ENCODE assay signal across 17 cellular contexts in genomic region chr9:36864491-36865410, GRCh38.
A peak's percentile ranks its signal among the peaks of the same experiment; 100 is the strongest.
DNase-seq lines count a peak whose midpoint lies in the region; ATAC-seq, FAIRE-seq and TF ChIP-seq lines count a peak whose summit lies in the region.
"Had no signal": no experiment of that assay in that cellular context is flagged by ENCODE, and none has a peak within 500 bp of the region (broad histone marks: within the 10 kb centered on the region; RNA-seq: fewer than 3 reads in every experiment).

No MANE protein-coding gene starts in this region.

- ATAC-seq in stimulated activated naive CD8-positive, alpha-beta T cell treated with anti-CD3 and anti-CD28 coated beads, Interleukin-15, amount 100 ng/mL, for 72 hours, result peak; percentile 18
- no peak for ATAC-seq in stimulated activated naive CD8-positive, alpha-beta T cell treated with anti-CD3 and anti-CD28 coated beads, Interleukin-15, Interleukin-2, amounts not matched to agents 100 U/mL and 50 U/mL, for 24 hours
- ATAC-seq in HepG2 (no peak), natural killer cell (no peak)

- no peak overlapping the region for H3K23ac ChIP-seq in mesenchymal stem cell (ENCODE audit: low read length in 2 of 2)

- no peak overlapping the region for H3K18ac ChIP-seq in mesenchymal stem cell (ENCODE audit: low read depth in 1 of 2, low read length in 2 of 2)

- no peaks in the 10 kb centered on the region for H3K36me3 Mint-ChIP-seq in natural killer cell
- H3K36me3 Mint-ChIP-seq: type B pancreatic cell had no signal

- no peak overlapping the region for H2AFZ ChIP-seq in mesenchymal stem cell (ENCODE audit: low read depth, low read length)
- H2AFZ ChIP-seq in HepG2 (ENCODE audit: low read length), result no peak overlapping the region

- no peak overlapping the region for H3K27ac ChIP-seq in mesenchymal stem cell (ENCODE audit: low read length, poor library complexity, severe bottlenecking)
- no peak overlapping the region for H3K27ac ChIP-seq in HepG2 (ENCODE audit: extremely low read length, insufficient read depth, low read length)

- no peak for TF ChIP-seq EP300 in HepG2 (IDR thresholded peaks at IDR 0.05; ENCODE audit: low read depth in 2 of 2, low read length in 2 of 2)
- no peak for TF ChIP-seq EP300 in HepG2 (CRISPR knock-in tag; IDR thresholded peaks at IDR 0.05; ENCODE audit: borderline replicate concordance)

- H3K4ac ChIP-seq in mesenchymal stem cell (ENCODE audit: low read depth in 1 of 2, low read length in 2 of 2), result no peak overlapping the region

- H2BK12ac ChIP-seq in mesenchymal stem cell (ENCODE audit: low read length in 2 of 2), result no peak overlapping the region

- no peaks in the 10 kb centered on the region for H3K79me2 ChIP-seq in HepG2 (ENCODE audit: insufficient read depth, low read length)

- H3K9me3 Mint-ChIP-seq in stimulated activated naive CD8-positive, alpha-beta T cell treated with anti-CD3 and anti-CD28 coated beads, Interleukin-15, amount 100 ng/mL, for 72 hours, result no peaks in the 10 kb centered on the region
- no peaks in the 10 kb centered on the region for H3K9me3 Mint-ChIP-seq in natural killer cell
- H3K9me3 Mint-ChIP-seq: type B pancreatic cell had no signal

- peak overlapping the region in 1 of 2 donors; percentile 31 for H3K27ac Mint-ChIP-seq in stimulated activated naive CD8-positive, alpha-beta T cell treated with anti-CD3 and anti-CD28 coated beads, Interleukin-15, amount 100 ng/mL, for 72 hours
- H3K27ac Mint-ChIP-seq in natural killer cell, result no peak overlapping the region
- H3K27ac Mint-ChIP-seq: type B pancreatic cell had no signal

- H3K9me3 ChIP-seq in mesenchymal stem cell (ENCODE audit: control insufficient read depth, low read length), result no peaks in the 10 kb centered on the region
- H3K9me3 ChIP-seq in HepG2 (ENCODE audit: low read length), result no peaks in the 10 kb centered on the region

- TF ChIP-seq CTCF in foreskin fibroblast (IDR thresholded peaks at IDR 0.05; ENCODE audit: low read depth, low read length) (no peak), HepG2 (CRISPR knock-in tag; IDR thresholded peaks at IDR 0.05) (no peak), natural killer cell (IDR thresholded peaks at IDR 0.05) (no peak)

- H2BK5ac ChIP-seq in mesenchymal stem cell (ENCODE audit: low read depth, low read length, poor library complexity, severe bottlenecking), result no peak overlapping the region

- no peaks in the 10 kb centered on the region for H4K20me1 ChIP-seq in HepG2 (ENCODE audit: insufficient read depth, low read length)

- H2BK15ac ChIP-seq in mesenchymal stem cell (ENCODE audit: low read depth, poor library complexity, severe bottlenecking), result no peak overlapping the region

- CTCF ChIA-PET in HepG2 (lab: Yijun Ruan, JAX; ENCODE audit: low intra/inter-chr PET ratio, low total read pairs), result no interaction called here

- H3K79me1 ChIP-seq in mesenchymal stem cell (replicated peaks; ENCODE audit: low read length, poor library complexity, severe bottlenecking), result no peaks in the 10 kb centered on the region

- H3K14ac ChIP-seq in mesenchymal stem cell (ENCODE audit: low read length in 2 of 2), result no peak overlapping the region

- H4K91ac ChIP-seq in mesenchymal stem cell (ENCODE audit: low read length), result peak overlapping the region; percentile 59

- intact Hi-C loops in HepG2 (cut with micrococcal nuclease; ENCODE audit: unreplicated experiment) (loop anchor here (5.0 kb wide), 1 partner anchor 553 kb away; no protein-coding TSS in a partner anchor), natural killer cell (cut with micrococcal nuclease) (no loop called here)

- POLR2A ChIA-PET in HepG2 (lab: Yijun Ruan, JAX), result no interaction called here

- no peak for FAIRE-seq in HepG2 (lab: Jason Lieb, UNC)
- FAIRE-seq: GM19239 had no signal

- H3K4me3 ChIP-seq in mesenchymal stem cell (ENCODE audit: insufficient read depth in 1 of 2, low read depth in 1 of 2, low read length in 2 of 2), result no peak overlapping the region
- H3K4me3 ChIP-seq in foreskin fibroblast (ENCODE audit: low read depth in 1 of 2, low read length in 2 of 2), result no peak overlapping the region
- H3K4me3 ChIP-seq in HepG2 (replicated peaks in 1 of 3; ENCODE audit: insufficient read depth in 1 of 3, low read depth in 2 of 3, low read length in 3 of 3), result no peak overlapping the region

- peaks cover 42% of the 10 kb centered on the region for H3K27me3 Mint-ChIP-seq in stimulated activated naive CD8-positive, alpha-beta T cell treated with anti-CD3 and anti-CD28 coated beads, Interleukin-15, amount 100 ng/mL, for 72 hours
- H3K27me3 Mint-ChIP-seq in natural killer cell (ENCODE audit: low read depth in 2 of 2), result peaks cover 10 to 18% of the 10 kb centered on the region in 2 donors

- H3K36me3 ChIP-seq in mesenchymal stem cell (ENCODE audit: control insufficient read depth in 1 of 2, insufficient read depth in 2 of 2, low read depth in 1 of 2, low read length in 2 of 2) (no peaks in the 10 kb centered on the region), HepG2 (replicated peaks in 1 of 2; ENCODE audit: control insufficient read depth in 1 of 2, insufficient read depth in 2 of 2, low read length in 2 of 2) (no peaks in the 10 kb centered on the region)

- no peak overlapping the region for H3K4me3 Mint-ChIP-seq in stimulated activated naive CD8-positive, alpha-beta T cell treated with anti-CD3 and anti-CD28 coated beads, Interleukin-15, amount 100 ng/mL, for 72 hours
- no peak overlapping the region for H3K4me3 Mint-ChIP-seq in natural killer cell
- H3K4me3 Mint-ChIP-seq: type B pancreatic cell had no signal

- no peak overlapping the region for H3K9ac ChIP-seq in mesenchymal stem cell (ENCODE audit: low read length)
- H3K9ac ChIP-seq in HepG2 (ENCODE audit: insufficient read depth, low read depth, low read length), result no peak overlapping the region

- no TSS peak for BruUV-seq in HepG2 (replicated peaks; lab: Mats Ljungman, UMichigan)

- 57% methylated on average over 20 of the region's 31 CpGs for WGBS in mesenchymal stem cell
- 66% methylated on average over 18 of the region's 31 CpGs for WGBS in HepG2 (ENCODE audit: low lambda C conversion rate)

- H3K4me2 ChIP-seq in mesenchymal stem cell (ENCODE audit: low read length, poor library complexity, severe bottlenecking) (no peak overlapping the region), HepG2 (ENCODE audit: low read depth, low read length) (no peak overlapping the region)

- no peak for TF ChIP-seq POLR2A in HepG2 (IDR thresholded peaks at IDR 0.05; ENCODE audit: insufficient read depth in 1 of 2, low read depth in 2 of 2, low read length in 2 of 2)

- peaks cover 2% of the 10 kb centered on the region for H3K4me1 ChIP-seq in mesenchymal stem cell (ENCODE audit: control insufficient read depth, insufficient read depth, low read depth, low read length)
- peaks cover 56% of the 10 kb centered on the region for H3K4me1 ChIP-seq in HepG2 (ENCODE audit: insufficient read depth, low read length)

- DNase-seq in stimulated activated naive CD8-positive, alpha-beta T cell treated with anti-CD3 and anti-CD28 coated beads, Interleukin-15, amount 100 ng/mL, for 72 hours, result no peak
- DNase-seq in stimulated activated naive CD8-positive, alpha-beta T cell treated with anti-CD3 and anti-CD28 coated beads, Interleukin-15, Interleukin-2, amounts not matched to agents 100 U/mL and 50 U/mL, for 24 hours, result no peak
- DNase-seq in astrocyte of the hippocampus (ENCODE audit: low read depth, low spot score) (peak; percentile 20), mesenchymal stem cell (no peak), foreskin fibroblast (no peak), HepG2 (ENCODE audit: low spot score) (no peak), natural killer cell (no peak), cortex of kidney (lab: John Stamatoyannopoulos, UW) (no peak)
- DNase-seq: activated naive CD4-positive, alpha-beta T cell; effector memory CD4-positive, alpha-beta T cell; KG1; NCI-H2171; occipital lobe; right cardiac atrium; stimulated activated naive CD4-positive, alpha-beta T cell treated with Interleukin-2 at 50 U/mL for 16 hours had no signal

- H2AK5ac ChIP-seq in mesenchymal stem cell (ENCODE audit: low read length, severe bottlenecking), result no peak overlapping the region

- no peak overlapping the region for H2BK120ac ChIP-seq in mesenchymal stem cell (ENCODE audit: low read depth, low read length)

- no peaks in the 10 kb centered on the region for H3K4me1 Mint-ChIP-seq in stimulated activated naive CD8-positive, alpha-beta T cell treated with anti-CD3 and anti-CD28 coated beads, Interleukin-15, amount 100 ng/mL, for 72 hours
- H3K4me1 Mint-ChIP-seq in natural killer cell, result no peaks in the 10 kb centered on the region

- H4K8ac ChIP-seq in mesenchymal stem cell (ENCODE audit: low read length), result no peak overlapping the region

- in situ Hi-C loops in HepG2 (cut with HindIII; ENCODE audit: extremely low pct_ligation_motif_present, low pct_unique_long_range_greater_than_20kb), result no loop called here

- no peak for TF ChIP-seq RAD21 in HepG2 (CRISPR knock-in tag; IDR thresholded peaks at IDR 0.05)

- H3K27me3 ChIP-seq in mesenchymal stem cell (ENCODE audit: control insufficient read depth in 1 of 2, insufficient read depth in 1 of 2, low read length in 2 of 2) (peaks cover 92% of the 10 kb centered on the region in 2 experiments), HepG2 (ENCODE audit: control insufficient read depth in 1 of 2, insufficient read depth in 2 of 2, low read length in 2 of 2) (peaks cover 2 to 51% of the 10 kb centered on the region in 2 experiments; a peak in 3 of 5 replicates)

TF ChIP-seq in HepG2, 621 proteins besides CTCF, POLR2A, EP300 and RAD21:
- TF ChIP-seq ARNT2 (CRISPR knock-in tag; IDR thresholded peaks at IDR 0.05; ENCODE audit: low read depth) (no peak), ZNF691 (CRISPR knock-in tag; IDR thresholded peaks at IDR 0.05; ENCODE audit: borderline replicate concordance, low read depth) (no peak), MYPOP (CRISPR knock-in tag; IDR thresholded peaks at IDR 0.05) (no peak)
